In the genomic region with DNA sequence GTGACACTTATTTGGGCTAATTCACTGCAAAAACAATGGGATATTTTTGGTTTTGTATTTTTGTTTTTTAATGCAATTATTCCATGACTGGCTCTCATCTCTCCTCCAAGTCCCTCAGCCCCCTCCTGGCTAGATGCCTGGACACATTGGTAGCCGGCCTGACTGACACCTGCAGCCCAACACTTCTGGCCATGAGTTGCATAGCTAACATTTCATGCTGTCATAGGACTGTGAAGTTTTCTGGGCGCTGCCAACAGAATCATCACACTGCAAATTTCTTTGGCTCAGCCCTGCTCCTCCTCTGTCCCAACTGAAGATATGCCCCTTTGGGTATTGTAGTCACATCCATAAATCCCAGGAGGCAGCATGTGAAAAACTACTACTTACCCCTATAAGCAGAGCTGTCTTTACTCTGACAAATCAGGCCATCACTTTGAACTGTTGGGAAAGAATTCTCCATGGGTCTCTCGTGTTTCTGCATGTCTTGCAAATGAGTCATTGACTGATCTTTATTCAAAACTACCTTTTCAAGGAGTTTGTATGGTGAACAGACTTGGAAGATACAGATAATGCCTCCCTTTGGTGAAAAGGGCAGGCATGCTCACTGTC, we compare ENCODE assay signal across 18 cellular contexts.
DNase-seq lines count a peak whose midpoint lies in the region; ATAC-seq and TF ChIP-seq lines count a peak whose summit lies in the region.
"Had no signal": no experiment of that assay in that cellular context is flagged by ENCODE, and none has a peak within 500 bp of the region (broad histone marks: within the 10 kb centered on the region; RNA-seq: fewer than 3 reads in every experiment).

No MANE protein-coding gene starts in this region.

- no peaks in the 10 kb centered on the region for H3K79me2 ChIP-seq in mesendoderm (ENCODE audit: control insufficient read depth, insufficient read depth, low read length)

- no peak overlapping the region for H3K9ac ChIP-seq in mesendoderm (ENCODE audit: low read length)

- H3K4me1 Mint-ChIP-seq in CD8-positive, alpha-beta T cell (ENCODE audit: low read depth): no peaks in the 10 kb centered on the region
- H3K4me1 Mint-ChIP-seq in T-helper 17 cell: no peaks in the 10 kb centered on the region
- H3K4me1 Mint-ChIP-seq: natural killer cell; stimulated activated naive CD8-positive, alpha-beta T cell treated with anti-CD3 and anti-CD28 coated beads, Interleukin-15, amount 100 ng/mL, for 72 hours had no signal

- no peak overlapping the region for H2BK120ac ChIP-seq in mesendoderm (ENCODE audit: low read depth, low read length)

- no peak overlapping the region for H3K18ac ChIP-seq in mesendoderm (ENCODE audit: low read length)

- H4K8ac ChIP-seq in mesendoderm (ENCODE audit: low read depth, low read length): no peak overlapping the region

- no peaks in the 10 kb centered on the region for H3K36me3 Mint-ChIP-seq in CD8-positive, alpha-beta T cell
- H3K36me3 Mint-ChIP-seq in T-helper 17 cell (ENCODE audit: low read depth): no peaks in the 10 kb centered on the region
- H3K36me3 Mint-ChIP-seq: natural killer cell had no signal

- H3K36me3 ChIP-seq in mesendoderm (ENCODE audit: control insufficient read depth, insufficient read depth, low read length): no peaks in the 10 kb centered on the region
- H3K36me3 ChIP-seq in CD8-positive, alpha-beta T cell (ENCODE audit: insufficient read depth, low read length): no peaks in the 10 kb centered on the region
- H3K36me3 ChIP-seq: uterus had no signal

- no peak for TF ChIP-seq CTCF in CD8-positive, alpha-beta T cell (IDR thresholded peaks at IDR 0.05)

- no CpG with 5 or more reads among the region's 3 CpGs for WGBS in mesendoderm (ENCODE audit: extremely low coverage, insufficient coverage, low lambda C conversion rate)

- no peak overlapping the region for H3K4me2 ChIP-seq in mesendoderm (ENCODE audit: low read length)

- H3K4me3 Mint-ChIP-seq in CD8-positive, alpha-beta T cell: no peak overlapping the region
- no peak overlapping the region for H3K4me3 Mint-ChIP-seq in T-helper 17 cell
- H3K4me3 Mint-ChIP-seq: natural killer cell; stimulated activated naive CD8-positive, alpha-beta T cell treated with anti-CD3 and anti-CD28 coated beads, Interleukin-15, amount 100 ng/mL, for 72 hours had no signal

- no peak overlapping the region for H2AK5ac ChIP-seq in mesendoderm (ENCODE audit: low read length)

- no peak overlapping the region for H2BK5ac ChIP-seq in mesendoderm (ENCODE audit: low read length)

- H3K27ac Mint-ChIP-seq in CD8-positive, alpha-beta T cell: no peak overlapping the region
- no peak overlapping the region for H3K27ac Mint-ChIP-seq in T-helper 17 cell
- H3K27ac Mint-ChIP-seq: activated T-helper 2 cell treated with anti-CD3 and anti-CD28 coated beads, Interferon-gamma antibody, Interleukin-2, Interleukin-4, amounts not matched to agents 10 μg/mL and 5 μg/mL and 100 μg/mL, durations not matched to agents 14 hours and 24 hours and 36 hours; natural killer cell; stimulated activated naive CD8-positive, alpha-beta T cell treated with anti-CD3 and anti-CD28 coated beads, Interleukin-15, amount 100 ng/mL, for 72 hours had no signal

- H3K9me3 ChIP-seq in CD8-positive, alpha-beta T cell (ENCODE audit: low read length): no peaks in the 10 kb centered on the region
- H3K9me3 ChIP-seq in T-helper 17 cell (ENCODE audit: control insufficient read depth, low read length, poor library complexity, severe bottlenecking): no peaks in the 10 kb centered on the region
- H3K9me3 ChIP-seq: Caco-2, uterus had no signal

- ATAC-seq in esophagus mucosa (peak; percentile 73), T-helper 17 cell (no peak), HG03139 (IDR thresholded peaks at IDR 0.05; ENCODE audit: unreplicated experiment) (no peak)
- no peak for ATAC-seq in CD8-positive, alpha-beta T cell
- ATAC-seq: natural killer cell; stimulated activated naive CD8-positive, alpha-beta T cell treated with anti-CD3 and anti-CD28 coated beads, Interleukin-15, amount 100 ng/mL, for 72 hours had no signal

- H3K4me3 ChIP-seq in mesendoderm (ENCODE audit: low read length): no peak overlapping the region
- no peak overlapping the region for H3K4me3 ChIP-seq in CD8-positive, alpha-beta T cell (ENCODE audit: low read depth, low read length)
- H3K4me3 ChIP-seq: SK-N-MC, uterus had no signal

- POLR2A ChIA-PET in CD8-positive, alpha-beta T cell (lab: Charles Lee): no interaction called here

- H3K27me3 ChIP-seq in mesendoderm (ENCODE audit: insufficient read depth, low read length, poor library complexity): no peaks in the 10 kb centered on the region
- H3K27me3 ChIP-seq in CD8-positive, alpha-beta T cell (ENCODE audit: insufficient read depth, low read length): no peaks in the 10 kb centered on the region
- H3K27me3 ChIP-seq: uterus had no signal

- no peak overlapping the region for H3K27ac ChIP-seq in mesendoderm (ENCODE audit: low read depth, low read length)
- no peak overlapping the region for H3K27ac ChIP-seq in CD8-positive, alpha-beta T cell (ENCODE audit: low read depth, low read length)
- H3K27ac ChIP-seq: SK-N-MC, uterus, VCaP had no signal

- CTCF ChIA-PET in CD8-positive, alpha-beta T cell (lab: Charles Lee): no interaction called here

- H3K79me1 ChIP-seq in mesendoderm (ENCODE audit: low read length): no peaks in the 10 kb centered on the region

- no peak overlapping the region for H4K5ac ChIP-seq in mesendoderm (ENCODE audit: low read length)

- H3K23ac ChIP-seq in mesendoderm (ENCODE audit: low read length): no peak overlapping the region

- no peaks in the 10 kb centered on the region for H3K4me1 ChIP-seq in mesendoderm (ENCODE audit: control insufficient read depth, low read depth, low read length)
- H3K4me1 ChIP-seq in CD8-positive, alpha-beta T cell (ENCODE audit: insufficient read depth, low read length): no peaks in the 10 kb centered on the region
- H3K4me1 ChIP-seq: Caco-2, uterus had no signal

- intact Hi-C loops in CD8-positive, alpha-beta T cell (cut with DNase I, micrococcal nuclease): no loop called here

- no peaks in the 10 kb centered on the region for H3K27me3 Mint-ChIP-seq in CD8-positive, alpha-beta T cell (ENCODE audit: low read depth)
- no peaks in the 10 kb centered on the region for H3K27me3 Mint-ChIP-seq in T-helper 17 cell
- H3K27me3 Mint-ChIP-seq: stimulated activated naive CD8-positive, alpha-beta T cell treated with anti-CD3 and anti-CD28 coated beads, Interleukin-15, amount 100 ng/mL, for 72 hours had no signal

- peaks cover 3% of the 10 kb centered on the region for H3K9me3 Mint-ChIP-seq in CD8-positive, alpha-beta T cell
- H3K9me3 Mint-ChIP-seq: activated T-helper 2 cell treated with anti-CD3 and anti-CD28 coated beads, Interferon-gamma antibody, Interleukin-2, Interleukin-4, amounts not matched to agents 10 μg/mL and 5 μg/mL and 100 μg/mL, durations not matched to agents 14 hours and 24 hours and 36 hours; stimulated activated naive CD8-positive, alpha-beta T cell treated with anti-CD3 and anti-CD28 coated beads, Interleukin-15, amount 100 ng/mL, for 72 hours had no signal

- peak; percentile 6 for DNase-seq in ELF-1 (ENCODE audit: low read depth, low spot score)
- DNase-seq in NCI-H446 treated with DMSO at 0.1 percent for 48 hours (lab: John Stamatoyannopoulos, UW): peak; percentile 29
- DNase-seq in mesendoderm: peak; percentile 77
- no peak for DNase-seq in CD8-positive, alpha-beta T cell
- DNase-seq in AML-193 (lab: John Stamatoyannopoulos, UW): no peak
- DNase-seq in T-helper 17 cell: no peak
- DNase-seq: amniotic stem cell; natural killer cell; NCI-H345; stimulated activated CD4-positive, alpha-beta T cell treated with anti-CD3 and anti-CD28 coated beads, Interleukin-15, amount 100 ng/mL, for 24 hours; stimulated activated naive CD8-positive, alpha-beta T cell treated with anti-CD3 and anti-CD28 coated beads, Interleukin-15, amount 100 ng/mL, for 72 hours; uterus had no signal

- H3K56ac ChIP-seq in mesendoderm (ENCODE audit: low read length): no peak overlapping the region

- H3K4ac ChIP-seq in mesendoderm (ENCODE audit: low read depth, low read length): no peak overlapping the region

- H2BK15ac ChIP-seq in mesendoderm (replicated peaks; ENCODE audit: low read depth): no peak overlapping the region

Comparison
In these comparisons a context has a peak if more than half of its experiments do, and no peak if none do; other contexts are left out.
1. DNase-seq: peak in ELF-1 (single experiment), NCI-H446 treated with DMSO at 0.1 percent for 48 hours (single experiment) and mesendoderm (single experiment); none in CD8-positive, alpha-beta T cell (0 of 7), AML-193 (0 of 2) and T-helper 17 cell (0 of 3).